Comparison of ENCODE assay signal across 8 cellular contexts in genomic region chr9:1047605-1048235, GRCh38. TPM values are rescaled to one million over a fixed set of nuclear protein-coding genes. Genes with fewer than 3 reads are reported as not detected.
DNase-seq lines count a peak whose midpoint lies in the region; ATAC-seq and TF ChIP-seq lines count a peak whose summit lies in the region.

No MANE protein-coding gene starts in this region.

- no peaks in the 10 kb centered on the region for H3K36me3 ChIP-seq in right lobe of liver
- no peaks in the 10 kb centered on the region for H3K36me3 ChIP-seq in tibial nerve

- H3K4me1 Mint-ChIP-seq in activated T-helper 2 cell treated with anti-CD3 and anti-CD28 coated beads, Interferon-gamma antibody, Interleukin-2, Interleukin-4, amounts not matched to agents 10 μg/mL and 5 μg/mL and 100 μg/mL, durations not matched to agents 14 hours and 24 hours and 36 hours (ENCODE audit: low read depth), result peaks cover 39% of the 10 kb centered on the region

- no peak overlapping the region for H3K27ac ChIP-seq in right lobe of liver
- H3K27ac ChIP-seq in tibial nerve, result peak overlapping the region in 1 of 4 donors; percentile 66

- peak; percentile 57 for DNase-seq in activated CD8-positive, alpha-beta memory T cell treated with anti-CD3 and anti-CD28 coated beads, Interleukin-2, amount 50 U/mL, for 48 hours
- DNase-seq in activated CD8-positive, alpha-beta memory T cell treated with anti-CD3 and anti-CD28 coated beads, Interleukin-2, amount 50 U/mL, for 4 hours, result no peak
- no peak for DNase-seq in activated T-helper 2 cell treated with anti-CD3 and anti-CD28 coated beads, Interferon-gamma antibody, Interleukin-2, Interleukin-4, amounts not matched to agents 10 μg/mL and 5 μg/mL and 100 μg/mL, durations not matched to agents 14 hours and 24 hours and 36 hours (ENCODE audit: low spot score)
- DNase-seq in right lobe of liver (no peak), tibial nerve (ENCODE audit: low spot score in 2 of 2) (no peak)

- peaks cover 82% of the 10 kb centered on the region for H3K27me3 Mint-ChIP-seq in activated T-helper 2 cell treated with anti-CD3 and anti-CD28 coated beads, Interferon-gamma antibody, Interleukin-2, Interleukin-4, amounts not matched to agents 10 μg/mL and 5 μg/mL and 100 μg/mL, durations not matched to agents 14 hours and 24 hours and 36 hours (ENCODE audit: low read depth)

- ATAC-seq in right lobe of liver (peak in 1 of 4 donors; percentile 4), GM21576 (IDR thresholded peaks at IDR 0.05; ENCODE audit: unreplicated experiment) (no peak), HG02571 (IDR thresholded peaks at IDR 0.05; ENCODE audit: unreplicated experiment) (no peak), HG02642 (IDR thresholded peaks at IDR 0.05; ENCODE audit: poor library complexity, unreplicated experiment) (no peak)

- H3K9me3 Mint-ChIP-seq in activated T-helper 2 cell treated with anti-CD3 and anti-CD28 coated beads, Interferon-gamma antibody, Interleukin-2, Interleukin-4, amounts not matched to agents 10 μg/mL and 5 μg/mL and 100 μg/mL, durations not matched to agents 14 hours and 24 hours and 36 hours, result peaks cover 7% of the 10 kb centered on the region

- H3K9me3 ChIP-seq in right lobe of liver, result no peaks in the 10 kb centered on the region
- H3K9me3 ChIP-seq in tibial nerve, result no peaks in the 10 kb centered on the region

- intact Hi-C loops in activated T-helper 2 cell treated with anti-CD3 and anti-CD28 coated beads, Interferon-gamma antibody, Interleukin-2, Interleukin-4, amounts not matched to agents 10 μg/mL and 5 μg/mL and 100 μg/mL, durations not matched to agents 14 hours and 24 hours and 36 hours (cut with micrococcal nuclease), result loop anchor here (1.0 to 2.0 kb wide), 2 partner anchors 79 to 205 kb away; no protein-coding TSS in a partner anchor
- intact Hi-C loops in right lobe of liver (cut with DNase I), result no loop called here

- H3K4me1 ChIP-seq in right lobe of liver (peaks cover 0 to 35% (median 6%) of the 10 kb centered on the region in 4 donors), tibial nerve (peaks cover 0 to 84% (median 15%) of the 10 kb centered on the region in 4 donors)

- H3K4me3 Mint-ChIP-seq in activated T-helper 2 cell treated with anti-CD3 and anti-CD28 coated beads, Interferon-gamma antibody, Interleukin-2, Interleukin-4, amounts not matched to agents 10 μg/mL and 5 μg/mL and 100 μg/mL, durations not matched to agents 14 hours and 24 hours and 36 hours (ENCODE audit: low read depth), result peak overlapping the region; percentile 70

- no peak overlapping the region for H3K27ac Mint-ChIP-seq in activated T-helper 2 cell treated with anti-CD3 and anti-CD28 coated beads, Interferon-gamma antibody, Interleukin-2, Interleukin-4, amounts not matched to agents 10 μg/mL and 5 μg/mL and 100 μg/mL, durations not matched to agents 14 hours and 24 hours and 36 hours

- H3K27me3 ChIP-seq in right lobe of liver, result peaks cover 15 to 73% of the 10 kb centered on the region in 2 donors
- H3K27me3 ChIP-seq in tibial nerve, result peaks cover 4 to 99% of the 10 kb centered on the region in 2 donors

- no peak for TF ChIP-seq CTCF in right lobe of liver (IDR thresholded peaks at IDR 0.05)
- no peak for TF ChIP-seq CTCF in tibial nerve (IDR thresholded peaks at IDR 0.05)

- peaks cover 17% of the 10 kb centered on the region for H3K36me3 Mint-ChIP-seq in activated T-helper 2 cell treated with anti-CD3 and anti-CD28 coated beads, Interferon-gamma antibody, Interleukin-2, Interleukin-4, amounts not matched to agents 10 μg/mL and 5 μg/mL and 100 μg/mL, durations not matched to agents 14 hours and 24 hours and 36 hours (ENCODE audit: low read depth)

- no peak for TF ChIP-seq EP300 in tibial nerve (IDR thresholded peaks at IDR 0.05)

- WGBS in right lobe of liver (ENCODE audit: insufficient coverage, low coverage, low lambda C conversion rate, missing lambda C conversion rate), result 4% methylated on average over 17 of the region's 23 CpGs
- 3 to 4% methylated on average over 23 of the region's 23 CpGs for WGBS in tibial nerve, 2 donors

- H3K4me3 ChIP-seq in right lobe of liver (peak overlapping the region; percentile 23 to 37 (median 36)), tibial nerve (peak overlapping the region; percentile 6 to 53 (median 28))

- TF ChIP-seq POLR2A in right lobe of liver (IDR thresholded peaks at IDR 0.05) (no peak), tibial nerve (IDR thresholded peaks at IDR 0.05) (no peak)

RNA-seq across cellular contexts. Expression of gene DMRT2, which starts 2.4 kb away (rescaled TPM):
- 1.2 and 1.4 TPM in 2 replicates for total RNA-seq in activated T-helper 2 cell treated with anti-CD3 and anti-CD28 coated beads, Interferon-gamma antibody, Interleukin-2, Interleukin-4, amounts not matched to agents 10 μg/mL and 5 μg/mL and 100 μg/mL, durations not matched to agents 14 hours and 24 hours and 36 hours
- total RNA-seq in right lobe of liver (under 1 TPM in 1 of 6 experiments, not detected in 5; 0.49 TPM), tibial nerve (10 to 100 TPM in 1 of 4 donors, 1 to 10 TPM in 3; 3.1 to 11.7 (median 6.4) TPM)
